In the genomic region with DNA sequence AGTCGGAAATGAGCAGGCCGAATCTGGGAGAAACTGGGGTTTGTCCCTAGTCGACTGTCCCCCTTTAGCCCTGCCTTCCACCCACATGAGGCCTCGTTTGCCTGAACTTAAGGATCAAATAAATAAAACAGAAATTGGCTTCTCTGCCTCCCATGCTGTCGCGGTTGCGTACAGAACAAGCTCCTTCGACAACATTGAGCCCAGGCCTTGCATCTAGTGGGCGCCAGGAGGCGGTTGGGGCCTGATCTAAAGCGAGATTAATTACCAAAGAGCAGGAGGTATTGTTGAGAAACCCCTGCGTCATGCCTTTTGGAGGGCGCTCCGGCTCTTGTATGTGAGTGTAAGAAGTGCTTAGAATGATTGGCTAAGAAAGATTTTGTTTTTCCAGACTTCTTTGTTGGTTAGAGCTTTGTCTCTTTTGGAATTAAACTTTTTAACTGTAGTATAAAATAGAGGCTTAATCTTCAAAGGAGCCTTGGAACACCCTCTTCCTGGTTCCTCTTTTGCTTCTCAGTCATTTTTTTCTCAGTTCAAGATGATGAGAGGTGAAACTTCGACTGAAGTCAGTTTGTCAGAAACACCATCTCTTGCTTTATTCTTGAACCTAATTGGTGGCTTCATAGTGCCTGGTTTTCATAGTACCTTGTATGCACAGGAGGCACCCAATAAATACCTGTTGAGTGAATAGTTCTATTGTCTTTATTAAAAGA, we compare ENCODE assay signal across 8 cellular contexts. TPM values are rescaled to one million over a fixed set of nuclear protein-coding genes. Genes with fewer than 3 reads are reported as not detected.
DNase-seq lines count a peak whose midpoint lies in the region; ATAC-seq and TF ChIP-seq lines count a peak whose summit lies in the region.

No MANE protein-coding gene starts in this region.

- no peaks in the 10 kb centered on the region for H3K36me3 ChIP-seq in CD8-positive, alpha-beta T cell (ENCODE audit: insufficient read depth, low read length)
- peaks cover 39% of the 10 kb centered on the region for H3K36me3 ChIP-seq in OCI-LY1 (ENCODE audit: insufficient read depth, low read length)
- H3K36me3 ChIP-seq in mucosa of stomach (ENCODE audit: control insufficient read depth, insufficient read depth, low read length), result no peaks in the 10 kb centered on the region

- peaks cover 40% of the 10 kb centered on the region for H3K79me2 ChIP-seq in OCI-LY1 (ENCODE audit: insufficient read depth, low read length)

- peak; percentile 52 for TF ChIP-seq CTCF in CD8-positive, alpha-beta T cell (IDR thresholded peaks at IDR 0.05)
- peak; percentile 71 for TF ChIP-seq CTCF in OCI-LY1 (IDR thresholded peaks at IDR 0.05; ENCODE audit: low read length)

- H3K27me3 ChIP-seq in CD8-positive, alpha-beta T cell (ENCODE audit: insufficient read depth, low read length), result no peaks in the 10 kb centered on the region
- H3K27me3 ChIP-seq in OCI-LY1 (ENCODE audit: insufficient read depth, low read length) (no peaks in the 10 kb centered on the region), mucosa of stomach (ENCODE audit: control insufficient read depth, insufficient read depth, low read length) (no peaks in the 10 kb centered on the region)

- TF ChIP-seq POLR2A in erythroblast (IDR thresholded peaks at IDR 0.05; ENCODE audit: low read length), result peak; percentile 4

- peaks cover 48% of the 10 kb centered on the region for H3K4me1 Mint-ChIP-seq in CD8-positive, alpha-beta T cell (ENCODE audit: low read depth)

- H2AFZ ChIP-seq in OCI-LY1 (ENCODE audit: low read length), result no peak overlapping the region

- H3K9ac ChIP-seq in OCI-LY1 (ENCODE audit: low read length) (peak overlapping the region; percentile 93), mucosa of stomach (ENCODE audit: low read length) (peak overlapping the region; percentile 99)

- POLR2A ChIA-PET in CD8-positive, alpha-beta T cell (lab: Charles Lee), result interaction anchor here (0.9 to 2.0 kb wide), 11 partner anchors 12 to 214 kb away, joined by 3 to 24 read pairs (median 6); a partner anchor contains a TSS

- H3K9me2 ChIP-seq in OCI-LY1 (ENCODE audit: low read depth, low read length), result no peaks in the 10 kb centered on the region

- H4K20me1 ChIP-seq in OCI-LY1 (ENCODE audit: insufficient read depth, low read length), result no peaks in the 10 kb centered on the region

- peak; percentile 52 to 90 (median 74) for DNase-seq in CD8-positive, alpha-beta T cell
- peak; percentile 55 for DNase-seq in HK-2 (ENCODE audit: unreplicated experiment)
- peak; percentile 61 for DNase-seq in activated T-cell treated with anti-CD3 and anti-CD28 coated beads for 4 hours
- peak; percentile 91 to 93 for DNase-seq in erythroblast (lab: John Stamatoyannopoulos, UW)
- peak; percentile 81 for DNase-seq in stimulated activated CD8-positive, alpha-beta memory T cell treated with anti-CD3 and anti-CD28 coated beads, Interleukin-4, amount 100 ng/mL, for 48 hours

- H3K9me3 Mint-ChIP-seq in CD8-positive, alpha-beta T cell, result no peaks in the 10 kb centered on the region

- no peaks in the 10 kb centered on the region for H3K9me3 ChIP-seq in CD8-positive, alpha-beta T cell (ENCODE audit: low read length)
- H3K9me3 ChIP-seq in OCI-LY1 (ENCODE audit: low read length) (no peaks in the 10 kb centered on the region), mucosa of stomach (ENCODE audit: control insufficient read depth, low read length) (no peaks in the 10 kb centered on the region)

- H3K4me2 ChIP-seq in OCI-LY1 (ENCODE audit: low read length), result peak overlapping the region; percentile 69

- intact Hi-C loops in CD8-positive, alpha-beta T cell (cut with DNase I, micrococcal nuclease), result loop anchor here (1.0 to 10.0 kb wide), 8 partner anchors 73 to 1600 kb away; a partner anchor contains a TSS

- H3K27ac ChIP-seq in CD8-positive, alpha-beta T cell (ENCODE audit: low read depth, low read length), result peak overlapping the region; percentile 74
- peak overlapping the region; percentile 69 for H3K27ac ChIP-seq in OCI-LY1 (ENCODE audit: low read depth, low read length, poor library complexity, severe bottlenecking)

- H3F3A ChIP-seq in OCI-LY1 (ENCODE audit: insufficient read depth, low read length), result no peaks in the 10 kb centered on the region

- peaks cover 37% of the 10 kb centered on the region for H3K36me3 Mint-ChIP-seq in CD8-positive, alpha-beta T cell

- H3K4me3 Mint-ChIP-seq in CD8-positive, alpha-beta T cell, result peak overlapping the region; percentile 97

- H3K4me1 ChIP-seq in CD8-positive, alpha-beta T cell (ENCODE audit: insufficient read depth, low read length), result peaks cover 18% of the 10 kb centered on the region
- peaks cover 16% of the 10 kb centered on the region for H3K4me1 ChIP-seq in OCI-LY1 (ENCODE audit: insufficient read depth, low read length, severe bottlenecking)
- H3K4me1 ChIP-seq in mucosa of stomach (ENCODE audit: control insufficient read depth, insufficient read depth, low read length), result peaks cover 10% of the 10 kb centered on the region

- H3K27me3 Mint-ChIP-seq in CD8-positive, alpha-beta T cell (ENCODE audit: low read depth), result no peaks in the 10 kb centered on the region

- peak overlapping the region; percentile 78 for H3K4me3 ChIP-seq in CD8-positive, alpha-beta T cell (ENCODE audit: low read depth, low read length)
- H3K4me3 ChIP-seq in OCI-LY1 (ENCODE audit: low read depth, low read length, poor library complexity, severe bottlenecking), result peak overlapping the region; percentile 97
- H3K4me3 ChIP-seq in mucosa of stomach (ENCODE audit: low read length), result peak overlapping the region; percentile 90

- CTCF ChIA-PET in CD8-positive, alpha-beta T cell (lab: Charles Lee), result interaction anchor here (0.7 to 1.8 kb wide), 12 partner anchors 10 to 270 kb away, joined by 3 to 14 read pairs (median 4); a partner anchor contains a TSS

- ATAC-seq in CD8-positive, alpha-beta T cell, result peak; percentile 84
- peak; percentile 65 for ATAC-seq in GM19455 (IDR thresholded peaks at IDR 0.05; ENCODE audit: unreplicated experiment)

- H3K27ac Mint-ChIP-seq in CD8-positive, alpha-beta T cell, result peak overlapping the region; percentile 98

RNA-seq across cellular contexts. Expression of a gene that starts 0.8 kb away (rescaled TPM):
- 10 to 100 TPM; 34.4 to 38.8 TPM for total RNA-seq in CD8-positive, alpha-beta T cell

RNA-seq across cellular contexts. Expression of a gene that starts 25.2 kb away (rescaled TPM):
- 10 to 100 TPM; 12.0 to 12.7 TPM for total RNA-seq in CD8-positive, alpha-beta T cell

Comparison
In these comparisons a context has a peak if more than half of its experiments do, and no peak if none do; other contexts are left out.
1. Peak in every context shown above with its lines: DNase-seq, ATAC-seq, H3K4me3 ChIP-seq and H3K27ac ChIP-seq.